Comparison of ENCODE assay signal across 1 cellular context in the genomic region with DNA sequence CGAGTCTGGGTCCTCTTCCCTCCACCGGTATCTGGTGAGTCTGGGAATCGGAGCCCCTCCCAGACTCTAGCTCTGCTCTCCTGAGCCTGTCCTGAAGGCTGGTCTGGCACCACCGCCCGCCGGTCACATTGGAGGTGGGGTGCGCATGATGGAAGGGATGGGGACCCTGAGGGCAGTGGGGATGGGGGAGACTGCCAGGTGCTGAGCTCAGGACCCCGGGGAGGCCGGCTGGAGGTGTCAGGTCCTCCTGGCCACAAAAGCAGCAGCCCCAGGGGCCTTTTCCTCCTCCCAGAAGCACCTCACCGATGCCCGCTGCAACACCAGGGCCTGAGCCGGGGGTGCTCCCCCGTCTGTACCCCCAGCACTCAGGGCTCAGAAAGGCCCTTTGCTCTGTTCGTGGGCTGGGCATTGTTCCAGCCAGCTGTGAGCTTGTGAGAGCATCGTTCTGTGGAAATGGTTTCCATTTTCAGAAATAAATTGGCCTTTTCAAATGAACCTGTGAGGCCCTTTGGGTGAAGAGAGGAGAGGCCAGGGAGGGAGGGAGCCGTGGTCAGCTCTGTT.
TF ChIP-seq lines count a peak whose summit lies in the region.

No MANE protein-coding gene starts in this region.

TF ChIP-seq in GM23338, 12 proteins besides CTCF, POLR2A, EP300 and RAD21 (continued from another document):
- TF ChIP-seq REST (IDR thresholded peaks at IDR 0.05; ENCODE audit: unreplicated experiment) (no peak), POLR2AphosphoS5 (IDR thresholded peaks at IDR 0.05; ENCODE audit: low read depth) (no peak), EZH2 (IDR thresholded peaks at IDR 0.05; ENCODE audit: low read depth, unreplicated experiment) (no peak), ZNF331 (CRISPR knock-in tag; IDR thresholded peaks at IDR 0.05; ENCODE audit: low read depth) (no peak), ZNF114 (CRISPR knock-in tag; IDR thresholded peaks at IDR 0.05) (no peak), NANOG (IDR thresholded peaks at IDR 0.05; ENCODE audit: borderline replicate concordance) (no peak), JUNB (IDR thresholded peaks at IDR 0.05; ENCODE audit: unreplicated experiment) (no peak), CREB1 (CRISPR knock-in tag; IDR thresholded peaks at IDR 0.05; ENCODE audit: low read depth) (no peak), EZH2phosphoT487 (IDR thresholded peaks at IDR 0.05; ENCODE audit: unreplicated experiment) (no peak), ZNF462 (CRISPR knock-in tag; IDR thresholded peaks at IDR 0.05) (no peak)
- TF ChIP-seq, protein P1, sequence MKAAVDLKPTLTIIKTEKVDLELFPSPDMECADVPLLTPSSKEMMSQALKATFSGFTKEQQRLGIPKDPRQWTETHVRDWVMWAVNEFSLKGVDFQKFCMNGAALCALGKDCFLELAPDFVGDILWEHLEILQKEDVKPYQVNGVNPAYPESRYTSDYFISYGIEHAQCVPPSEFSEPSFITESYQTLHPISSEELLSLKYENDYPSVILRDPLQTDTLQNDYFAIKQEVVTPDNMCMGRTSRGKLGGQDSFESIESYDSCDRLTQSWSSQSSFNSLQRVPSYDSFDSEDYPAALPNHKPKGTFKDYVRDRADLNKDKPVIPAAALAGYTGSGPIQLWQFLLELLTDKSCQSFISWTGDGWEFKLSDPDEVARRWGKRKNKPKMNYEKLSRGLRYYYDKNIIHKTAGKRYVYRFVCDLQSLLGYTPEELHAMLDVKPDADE (IDR thresholded peaks at IDR 0.05) = no peak
TF ChIP-seq in GM23338: peak in this region for 0.
